In genomic region chr11:117426297-117426685, GRCh38 we compare ENCODE assay signal across 9 cellular contexts.
DNase-seq lines count a peak whose midpoint lies in the region; ATAC-seq, FAIRE-seq and TF ChIP-seq lines count a peak whose summit lies in the region.
"Had no signal": no experiment of that assay in that cellular context is flagged by ENCODE, and none has a peak within 500 bp of the region (broad histone marks: within the 10 kb centered on the region; RNA-seq: fewer than 3 reads in every experiment).

No MANE protein-coding gene starts in this region.

- H3K4me3 ChIP-seq in Jurkat, Clone E6-1 (ENCODE audit: low read length): no peak overlapping the region

- ATAC-seq in GM18858 (IDR thresholded peaks at IDR 0.05; ENCODE audit: unreplicated experiment): no peak

- peak; percentile 96 for TF ChIP-seq CTCF in D721Med (IDR thresholded peaks at IDR 0.05; ENCODE audit: insufficient read depth, missing control alignments)

- intact Hi-C loops in head of caudate nucleus (cut with DNase I): loop anchor here (5.0 kb wide), 1 partner anchor 391 kb away; no protein-coding TSS in a partner anchor
- intact Hi-C loops in posterior cingulate gyrus (cut with DNase I): loop anchor here (2.0 to 10.0 kb wide), 4 partner anchors 383 to 621 kb away; no protein-coding TSS in a partner anchor

- no peak for FAIRE-seq in D721Med (lab: Jason Lieb, UNC)
- FAIRE-seq: TTC549 had no signal

- in situ Hi-C loops in SK-MEL-5 (cut with HindIII; ENCODE audit: low pct_unique_long_range_greater_than_20kb, low sequenced_read_pairs): loop anchor here (25.0 kb wide), 1 partner anchor 361 kb away; the partner anchor contains the start of gene DSCAML1

- DNase-seq in D721Med (ENCODE audit: insufficient read length, low spot score) (peak; percentile 78), SK-MEL-5 (ENCODE audit: low read depth, low spot score) (peak; percentile 57), head of caudate nucleus (peak; percentile 74 to 94 (median 86)), posterior cingulate gyrus (peak; percentile 70 to 97 (median 86)), ureter (ENCODE audit: low spot score) (peak; percentile 75)
- peak; percentile 17 for DNase-seq in Jurkat, Clone E6-1 (ENCODE audit: low read depth, low spot score)
- DNase-seq in activated naive CD4-positive, alpha-beta T cell treated with anti-CD3 and anti-CD28 coated beads, Interleukin-2, amount 50 U/mL, for 16 hours: peak; percentile 66

Comparison
In these comparisons a context has a peak if more than half of its experiments do, and no peak if none do; other contexts are left out.
1. DNase-seq: peak in every context shown above with its lines; median percentile 86 in posterior cingulate gyrus; 86 in head of caudate nucleus; 78 in D721Med; 75 in ureter; 66 in activated naive CD4-positive, alpha-beta T cell treated with anti-CD3 and anti-CD28 coated beads, Interleukin-2, amount 50 U/mL, for 16 hours; 57 in SK-MEL-5; 17 in Jurkat, Clone E6-1.